In genomic region chr7:135281363-135281949, GRCh38 we compare ENCODE assay signal across 1 cellular context.
TF ChIP-seq lines count a peak whose summit lies in the region.

No MANE protein-coding gene starts in this region.

TF ChIP-seq in HepG2, 621 proteins besides CTCF, POLR2A, EP300 and RAD21 (continued from another document and continues in another):
- no peak for TF ChIP-seq ZNF407 (CRISPR knock-in tag; IDR thresholded peaks at IDR 0.05; ENCODE audit: not compliant biosample characterization)
- TF ChIP-seq RXRB (CRISPR knock-in tag; IDR thresholded peaks at IDR 0.05; ENCODE audit: borderline replicate concordance) = peak; percentile 53; the same call in 1 of the 2 replicates
- TF ChIP-seq CREB1 (IDR thresholded peaks at IDR 0.05) = no peak
- TF ChIP-seq CREB1 (CRISPR knock-in tag; IDR thresholded peaks at IDR 0.05) = no peak; the same call in 1 of the 2 replicates
- TF ChIP-seq ZNF331 (CRISPR knock-in tag; IDR thresholded peaks at IDR 0.05) = no peak
- TF ChIP-seq ZBTB1 (CRISPR knock-in tag; IDR thresholded peaks at IDR 0.05; ENCODE audit: borderline replicate concordance) = no peak
- TF ChIP-seq SP5 (CRISPR knock-in tag; IDR thresholded peaks at IDR 0.05; ENCODE audit: borderline replicate concordance, low read depth) = no peak
- TF ChIP-seq ZNF850 (CRISPR knock-in tag; conservative IDR thresholded peaks at IDR 0.05) = no peak
- TF ChIP-seq GATAD2A (CRISPR knock-in tag; IDR thresholded peaks at IDR 0.05) = no peak
- no peak for TF ChIP-seq ZNF253 (CRISPR knock-in tag; IDR thresholded peaks at IDR 0.05; ENCODE audit: borderline replicate concordance)
- TF ChIP-seq SRSF1 (optimal IDR thresholded peaks at IDR 0.05; ENCODE audit: low read depth, low read length) = no peak
- no peak for TF ChIP-seq FOXK1 (CRISPR knock-in tag; IDR thresholded peaks at IDR 0.05; ENCODE audit: borderline replicate concordance, low read depth)
- no peak for TF ChIP-seq RFX5 (IDR thresholded peaks at IDR 0.05; ENCODE audit: low read depth, low read length)
- TF ChIP-seq ARID4A (CRISPR knock-in tag; IDR thresholded peaks at IDR 0.05; ENCODE audit: borderline replicate concordance) = no peak
- no peak for TF ChIP-seq ZBTB3 (CRISPR knock-in tag; IDR thresholded peaks at IDR 0.05; ENCODE audit: borderline replicate concordance, low read depth)
- TF ChIP-seq ZNF143 (CRISPR knock-in tag; IDR thresholded peaks at IDR 0.05) = no peak
- TF ChIP-seq GRHL1 (CRISPR knock-in tag; conservative IDR thresholded peaks at IDR 0.05) = no peak
- TF ChIP-seq ZFP1 (CRISPR knock-in tag; IDR thresholded peaks at IDR 0.05) = no peak
- peak; percentile 41; the same call in 1 of the 2 replicates for TF ChIP-seq ARID3A (IDR thresholded peaks at IDR 0.05; ENCODE audit: low read depth, low read length)
- TF ChIP-seq NPAS2 (CRISPR knock-in tag; IDR thresholded peaks at IDR 0.05; ENCODE audit: borderline replicate concordance) = no peak
- TF ChIP-seq ZNF232 (CRISPR knock-in tag; IDR thresholded peaks at IDR 0.05; ENCODE audit: borderline replicate concordance) = no peak
- no peak for TF ChIP-seq KLF11 (CRISPR knock-in tag; IDR thresholded peaks at IDR 0.05)
- TF ChIP-seq FIP1L1 (IDR thresholded peaks at IDR 0.05; ENCODE audit: borderline replicate concordance, insufficient read depth, low read depth, low read length) = no peak
- peak; percentile 49 for TF ChIP-seq ZMYM4 (CRISPR knock-in tag; IDR thresholded peaks at IDR 0.05)
- no peak for TF ChIP-seq PAXIP1 (CRISPR knock-in tag; conservative IDR thresholded peaks at IDR 0.05)
- no peak for TF ChIP-seq PBX2 (CRISPR knock-in tag; IDR thresholded peaks at IDR 0.05)
- peak; percentile 60; the same call in 1 of the 2 replicates for TF ChIP-seq MIER3 (CRISPR knock-in tag; IDR thresholded peaks at IDR 0.05; ENCODE audit: borderline replicate concordance)
- no peak for TF ChIP-seq NFAT5 (CRISPR knock-in tag; IDR thresholded peaks at IDR 0.05)
